31 cellular contexts compared by ENCODE assay signal in genomic region chr2:179875864-179876263, GRCh38. TPM values are rescaled to one million over a fixed set of nuclear protein-coding genes. Genes with fewer than 3 reads are reported as not detected.
"Had no signal": no experiment of that assay in that cellular context is flagged by ENCODE, and none has a peak within 500 bp of the region (broad histone marks: within the 10 kb centered on the region; RNA-seq: fewer than 3 reads in every experiment).

No MANE protein-coding gene starts in this region.

- H3K4me1 Mint-ChIP-seq: activated B cell treated with CpG ODN at 0.5 μM for 24 hours; activated naive CD8-positive, alpha-beta T cell treated with anti-CD3 and anti-CD28 coated beads for 36 hours; activated T-helper 17 cell treated with anti-CD3 and anti-CD28 coated beads, Interleukin-2, amount 50 U/mL, for 72 hours; brain; endodermal cell; T-helper 17 cell had no signal

- FAIRE-seq: frontal cortex had no signal

- H3K4me1 ChIP-seq: ascending aorta, breast epithelium, colonic mucosa had no signal

- ATAC-seq: activated CD4-positive, CD25-positive, alpha-beta regulatory T cell treated with anti-CD3 and anti-CD28 coated beads, Interleukin-2, amount 50 U/mL, for 24 hours; activated CD8-positive, alpha-beta T cell treated with anti-CD3 and anti-CD28 coated beads for 36 hours; activated T-cell treated with anti-CD3 and anti-CD28 coated beads, Interleukin-2, amount 50 U/mL, for 4 hours; activated T-helper 17 cell treated with anti-CD3 and anti-CD28 coated beads, Interleukin-2, amount 50 U/mL, for 72 hours; esophagus mucosa; T-helper 17 cell had no signal

- H3K4me3 Mint-ChIP-seq: activated B cell treated with CpG ODN at 0.5 μM for 24 hours; activated CD8-positive, alpha-beta T cell treated with anti-CD3 and anti-CD28 coated beads for 36 hours; activated naive CD8-positive, alpha-beta T cell treated with anti-CD3 and anti-CD28 coated beads for 36 hours; activated T-cell treated with anti-CD3 and anti-CD28 coated beads, Interleukin-2, amount 50 U/mL, for 4 hours; activated T-helper 17 cell treated with anti-CD3 and anti-CD28 coated beads, Interleukin-2, amount 50 U/mL, for 72 hours; brain; endodermal cell; T-helper 17 cell; T-helper 2 cell treated with Interferon-gamma antibody and Interleukin-4, amounts not matched to agents 5 μg/mL and 100 μg/mL, for 36 hours had no signal

- H3K36me3 Mint-ChIP-seq: activated naive CD8-positive, alpha-beta T cell treated with anti-CD3 and anti-CD28 coated beads for 36 hours; brain had no signal

- H3K9me3 Mint-ChIP-seq: activated B cell treated with CpG ODN at 0.5 μM for 24 hours; activated CD8-positive, alpha-beta T cell treated with anti-CD3 and anti-CD28 coated beads for 36 hours; activated naive CD8-positive, alpha-beta T cell treated with anti-CD3 and anti-CD28 coated beads for 36 hours; activated T-cell treated with anti-CD3 and anti-CD28 coated beads, Interleukin-2, amount 50 U/mL, for 4 hours; activated T-helper 17 cell treated with anti-CD3 and anti-CD28 coated beads, Interleukin-2, amount 50 U/mL, for 72 hours; brain; endodermal cell; T-helper 2 cell treated with Interferon-gamma antibody and Interleukin-4, amounts not matched to agents 5 μg/mL and 100 μg/mL, for 36 hours had no signal

- H3K27ac Mint-ChIP-seq: activated B cell treated with CpG ODN at 0.5 μM for 24 hours; activated CD8-positive, alpha-beta T cell treated with anti-CD3 and anti-CD28 coated beads for 36 hours; activated naive CD8-positive, alpha-beta T cell treated with anti-CD3 and anti-CD28 coated beads for 36 hours; activated T-helper 17 cell treated with anti-CD3 and anti-CD28 coated beads, Interleukin-2, amount 50 U/mL, for 72 hours; brain; endodermal cell; T-helper 17 cell; T-helper 2 cell treated with Interferon-gamma antibody and Interleukin-4, amounts not matched to agents 5 μg/mL and 100 μg/mL, for 36 hours had no signal

- DNase-seq: activated B cell treated with CpG ODN at 0.5 μM for 24 hours; activated CD4-positive, alpha-beta T cell treated with anti-CD3 and anti-CD28 coated beads for 48 hours; activated CD4-positive, alpha-beta T cell treated with anti-CD3 and anti-CD28 coated beads, Interleukin-2, amount 50 U/mL, for 1 hour; activated CD4-positive, alpha-beta T cell treated with anti-CD3 and anti-CD28 coated beads, Interleukin-2, amount 50 U/mL, for 48 hours; activated CD8-positive, alpha-beta memory T cell treated with anti-CD3 and anti-CD28 coated beads for 24 hours; activated CD8-positive, alpha-beta T cell treated with anti-CD3 and anti-CD28 coated beads for 36 hours; activated effector memory CD4-positive, alpha-beta T cell treated with Interleukin-2 at 50 U/mL for 16 hours; activated gamma-delta T cell treated with Interleukin-2 at 50 U/mL for 16 hours; activated naive CD4-positive, alpha-beta T cell treated with anti-CD3 and anti-CD28 coated beads, Interleukin-2, amount 50 U/mL, for 16 hours; activated naive CD4-positive, alpha-beta T cell treated with Interleukin-2 at 50 U/mL for 16 hours; activated naive CD8-positive, alpha-beta T cell treated with anti-CD3 and anti-CD28 coated beads for 36 hours; activated T-cell treated with anti-CD3 and anti-CD28 coated beads, Interleukin-2, amount 50 U/mL, for 4 hours; central memory CD4-positive, alpha-beta T cell; cerebellar nuclear complex; colonic mucosa; effector memory CD4-positive, alpha-beta T cell; endodermal cell; T-helper 1 cell; T-helper 17 cell; T1000; WERI-Rb-1 had no signal

- H3K4me3 ChIP-seq: ascending aorta, breast epithelium, cardiac muscle cell, colonic mucosa had no signal

- H3K27ac ChIP-seq: ascending aorta, breast epithelium, cardiac muscle cell, colonic mucosa, WERI-Rb-1 had no signal

- H3K36me3 ChIP-seq: ascending aorta, breast epithelium, cardiac muscle cell, colonic mucosa, WERI-Rb-1 had no signal

- H3K9me3 ChIP-seq: ascending aorta, breast epithelium, colonic mucosa had no signal

- H3K27me3 ChIP-seq: ascending aorta, breast epithelium, colonic mucosa had no signal

RNA-seq across cellular contexts. Expression of gene ZNF385B, which starts 14.5 kb away (rescaled TPM):
- total RNA-seq: activated B cell treated with CpG ODN at 0.5 μM for 24 hours; activated CD8-positive, alpha-beta T cell treated with anti-CD3 and anti-CD28 coated beads for 36 hours; activated naive CD8-positive, alpha-beta T cell treated with anti-CD3 and anti-CD28 coated beads for 36 hours; activated T-helper 17 cell treated with anti-CD3 and anti-CD28 coated beads, Interleukin-2, amount 50 U/mL, for 72 hours; dermis microvascular lymphatic vessel endothelial cell; T-helper 17 cell had no signal
